ENCODE assay signal across 9 cellular contexts in the genomic region with DNA sequence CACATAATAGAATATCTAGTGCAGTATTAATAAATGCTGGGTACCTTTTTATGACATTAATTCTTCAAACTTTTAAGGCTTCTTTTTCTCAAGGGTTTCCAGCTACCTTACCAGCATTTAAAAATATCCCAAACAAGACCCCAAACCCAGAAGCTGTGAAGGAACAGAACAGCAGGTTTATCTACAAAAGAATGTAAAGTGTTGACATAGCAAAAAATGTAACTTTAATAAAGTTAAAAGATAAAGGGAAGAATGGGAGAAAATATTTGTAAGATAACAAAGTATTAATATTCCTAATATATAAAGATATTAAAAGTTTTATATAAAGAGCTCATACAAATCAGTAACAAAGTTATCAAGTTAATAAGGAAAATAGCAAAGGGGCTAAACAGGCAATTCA.
"Had no signal": no experiment of that assay in that cellular context is flagged by ENCODE, and none has a peak within 500 bp of the region (broad histone marks: within the 10 kb centered on the region; RNA-seq: fewer than 3 reads in every experiment).

No MANE protein-coding gene starts in this region.

- H3K9me3 ChIP-seq: HAP-1 had no signal

- H3K9ac ChIP-seq: GM23248, KMS-11 had no signal

- H3K4me2 ChIP-seq: KMS-11 had no signal

- FAIRE-seq: HTR-8/SVneo had no signal

- H3K4me3 ChIP-seq: GM23248, HAP-1 had no signal

- DNase-seq: GM23248, GOT3, H7, Karpas-422, KBM-7 had no signal

- H2AFZ ChIP-seq: GM23248 had no signal

- H3K27ac ChIP-seq: GM23248, KMS-11 had no signal

- H3K36me3 ChIP-seq: HAP-1 had no signal

- ATAC-seq: HCT116 had no signal
